ENCODE assay signal across 9 cellular contexts in genomic region chr6:117317261-117317660, GRCh38. TPM values are rescaled to one million over a fixed set of nuclear protein-coding genes. Genes with fewer than 3 reads are reported as not detected.
DNase-seq lines count a peak whose midpoint lies in the region; ATAC-seq, FAIRE-seq and TF ChIP-seq lines count a peak whose summit lies in the region.
"Had no signal": no experiment of that assay in that cellular context is flagged by ENCODE, and none has a peak within 500 bp of the region (broad histone marks: within the 10 kb centered on the region; RNA-seq: fewer than 3 reads in every experiment).

No MANE protein-coding gene starts in this region.

- TF ChIP-seq POLR2A in thyroid gland (IDR thresholded peaks at IDR 0.05): no peak

- peak; percentile 6 for FAIRE-seq in A204.1 (lab: Jason Lieb, UNC)

- H3K4me1 ChIP-seq in NT2/D1 (ENCODE audit: insufficient read depth, insufficient read length): no peaks in the 10 kb centered on the region
- H3K4me1 ChIP-seq in thyroid gland: no peaks in the 10 kb centered on the region

- no peak overlapping the region for H3K27ac ChIP-seq in thyroid gland

- H3K27me3 ChIP-seq in NT2/D1 (ENCODE audit: insufficient read depth, insufficient read length) (no peaks in the 10 kb centered on the region), thyroid gland (no peaks in the 10 kb centered on the region)

- no peaks in the 10 kb centered on the region for H3K36me3 ChIP-seq in NT2/D1 (ENCODE audit: insufficient read depth, insufficient read length, low read length)
- H3K36me3 ChIP-seq in thyroid gland: no peaks in the 10 kb centered on the region

- intact Hi-C loops in thyroid gland (cut with DNase I): no loop called here

- peak; percentile 3 for DNase-seq in NT2/D1 (ENCODE audit: low read depth, low spot score)
- DNase-seq in fibroblast of villous mesenchyme (ENCODE audit: low read depth): peak; percentile 7
- DNase-seq in thyroid gland: no peak
- DNase-seq in cerebellum (ENCODE audit: low spot score): no peak
- no peak for DNase-seq in germinal center (ENCODE audit: low spot score)
- DNase-seq: NCI-H2171 had no signal

- H3K9me3 ChIP-seq in NT2/D1 (ENCODE audit: insufficient read depth, low read length) (no peaks in the 10 kb centered on the region), thyroid gland (no peaks in the 10 kb centered on the region)

- H3K9ac ChIP-seq in NT2/D1 (ENCODE audit: insufficient read length, low read depth): no peak overlapping the region

- WGBS in thyroid gland, 2 donors: 32 to 43% methylated on average over 4 of the region's 4 CpGs

- ATAC-seq in GM18868 (IDR thresholded peaks at IDR 0.05; ENCODE audit: unreplicated experiment) (peak; percentile 56), GM21737 (IDR thresholded peaks at IDR 0.05; ENCODE audit: unreplicated experiment) (no peak)

- no peak overlapping the region for H3K4me3 ChIP-seq in NT2/D1 (ENCODE audit: insufficient read length, low read depth)
- no peak overlapping the region for H3K4me3 ChIP-seq in fibroblast of villous mesenchyme (ENCODE audit: low read depth, low read length)
- H3K4me3 ChIP-seq in thyroid gland (replicated peaks in 1 of 3): no peak overlapping the region

- TF ChIP-seq CTCF in fibroblast of villous mesenchyme (IDR thresholded peaks at IDR 0.05; ENCODE audit: insufficient read depth, low read depth, low read length) (peak; percentile 39), thyroid gland (IDR thresholded peaks at IDR 0.05) (no peak)

RNA-seq across cellular contexts. Expression of gene VGLL2, which starts 51.9 kb away (rescaled TPM):
- not detected in 2 replicates for total RNA-seq in fibroblast of villous mesenchyme
- total RNA-seq in thyroid gland: not detected
- total RNA-seq in cerebellum: not detected

Comparison
In these comparisons a context has a peak if more than half of its experiments do, and no peak if none do; other contexts are left out.
1. DNase-seq: peak in NT2/D1 (single experiment) and fibroblast of villous mesenchyme (single experiment); none in thyroid gland (0 of 2), cerebellum (single experiment) and germinal center (single experiment).